19 cellular contexts compared by ENCODE assay signal in genomic region chr15:47186071-47186470, GRCh38.
"Had no signal": no experiment of that assay in that cellular context is flagged by ENCODE, and none has a peak within 500 bp of the region (broad histone marks: within the 10 kb centered on the region; RNA-seq: fewer than 3 reads in every experiment).

No MANE protein-coding gene starts in this region.

- DNase-seq: activated CD4-positive, alpha-beta T cell treated with anti-CD3 and anti-CD28 coated beads for 1 hour; activated CD4-positive, alpha-beta T cell treated with anti-CD3 and anti-CD28 coated beads, Interleukin-2, amount 50 U/mL, for 4 hours; activated gamma-delta T cell treated with Interleukin-2 at 50 U/mL for 16 hours; activated T-cell treated with anti-CD3 and anti-CD28 coated beads for 4 hours; adrenal gland; cerebellar nuclear complex; cortex of kidney; gastrocnemius medialis; heart left ventricle; kidney; midbrain; occipital lobe; posterior cingulate gyrus; stimulated activated naive B cell treated with anti-CD40 and anti-IgM and Interleukin-4, amounts not matched to agents 10 μg/mL and 1 μg/mL and 100 μg/mL, for 72 hours; upper lobe of right lung had no signal

- H3K4me3 Mint-ChIP-seq: activated T-helper 1 cell treated with anti-CD3 and anti-CD28 coated beads, Interleukin-12 subunit alpha, Interleukin-12 subunit beta, Interleukin-2, Interleukin-4 antibody, amounts not matched to agents 30 ng/mL and 10 ng/mL and 1 ng/mL, durations not matched to agents 14 hours and 24 hours and 36 hours; stimulated activated naive B cell treated with anti-CD40 and anti-IgM and Interleukin-4, amounts not matched to agents 10 μg/mL and 1 μg/mL and 100 μg/mL, for 72 hours had no signal

- H3K27ac Mint-ChIP-seq: activated naive CD4-positive, alpha-beta T cell treated with anti-CD3 and anti-CD28 coated beads, Interleukin-2, amount 50 U/mL, for 72 hours; activated T-helper 1 cell treated with anti-CD3 and anti-CD28 coated beads, Interleukin-12 subunit alpha, Interleukin-12 subunit beta, Interleukin-2, Interleukin-4 antibody, amounts not matched to agents 30 ng/mL and 10 ng/mL and 1 ng/mL, durations not matched to agents 14 hours and 24 hours and 36 hours; stimulated activated naive B cell treated with anti-CD40 and anti-IgM and Interleukin-4, amounts not matched to agents 10 μg/mL and 1 μg/mL and 100 μg/mL, for 72 hours had no signal

- H3K9me3 Mint-ChIP-seq: activated T-helper 1 cell treated with anti-CD3 and anti-CD28 coated beads, Interleukin-12 subunit alpha, Interleukin-12 subunit beta, Interleukin-2, Interleukin-4 antibody, amounts not matched to agents 30 ng/mL and 10 ng/mL and 1 ng/mL, durations not matched to agents 14 hours and 24 hours and 36 hours; nephron had no signal

- H3K36me3 Mint-ChIP-seq: stimulated activated naive B cell treated with anti-CD40 and anti-IgM and Interleukin-4, amounts not matched to agents 10 μg/mL and 1 μg/mL and 100 μg/mL, for 72 hours had no signal

- ATAC-seq: activated naive CD4-positive, alpha-beta T cell treated with anti-CD3 and anti-CD28 coated beads, Interleukin-2, amount 50 U/mL, for 72 hours; gastrocnemius medialis; heart left ventricle; left lung; stimulated activated naive B cell treated with anti-CD40 and anti-IgM and Interleukin-4, amounts not matched to agents 10 μg/mL and 1 μg/mL and 100 μg/mL, for 72 hours; upper lobe of right lung had no signal
